Comparison of ENCODE assay signal across 19 cellular contexts in genomic region chr16:2767891-2768290, GRCh38. TPM values are rescaled to one million over a fixed set of nuclear protein-coding genes. Genes with fewer than 3 reads are reported as not detected.
A peak's percentile ranks its signal among the peaks of the same experiment; 100 is the strongest.
DNase-seq lines count a peak whose midpoint lies in the region; ATAC-seq and TF ChIP-seq lines count a peak whose summit lies in the region.
"Had no signal": no experiment of that assay in that cellular context is flagged by ENCODE, and none has a peak within 500 bp of the region (broad histone marks: within the 10 kb centered on the region; RNA-seq: fewer than 3 reads in every experiment).

No MANE protein-coding gene starts in this region.

- dilution Hi-C loops in IMR-90 (cut with HindIII; ENCODE audit: low sequenced_read_pairs, unreplicated experiment) = no loop called here

- no peak overlapping the region for H4K5ac ChIP-seq in IMR-90 (ENCODE audit: low read depth, low read length)

- H2AFZ ChIP-seq in IMR-90 (replicated peaks; ENCODE audit: low read length, poor library complexity) = peak overlapping the region; percentile 41
- H2AFZ ChIP-seq in osteoblast (ENCODE audit: low read length) = no peak overlapping the region

- H2BK5ac ChIP-seq in IMR-90 (ENCODE audit: low read depth, low read length, poor library complexity, severe bottlenecking) = no peak overlapping the region

- no peak overlapping the region for H4K91ac ChIP-seq in IMR-90 (ENCODE audit: insufficient read depth, low read depth, low read length)

- H3K9ac ChIP-seq in IMR-90 (ENCODE audit: low read depth, low read length) = no peak overlapping the region

- no peak overlapping the region for H3K4ac ChIP-seq in IMR-90 (ENCODE audit: low read depth, low read length)

- intact Hi-C loops in Calu3 (cut with micrococcal nuclease; ENCODE audit: unreplicated experiment) (no loop called here), IMR-90 (cut with micrococcal nuclease) (no loop called here), vagina (cut with DNase I) (no loop called here)

- H3K79me2 ChIP-seq in osteoblast (ENCODE audit: insufficient read depth, low read length) = peaks cover 96% of the 10 kb centered on the region

- H3K4me1 ChIP-seq in IMR-90 (ENCODE audit: control insufficient read depth, insufficient read depth, low read length) (peaks cover 1% of the 10 kb centered on the region; the same call in 1 of the 2 replicates), osteoblast (ENCODE audit: insufficient read depth, low read length) (peaks cover 3% of the 10 kb centered on the region), vagina (peaks cover 54% of the 10 kb centered on the region), HAP-1 (no peaks in the 10 kb centered on the region)

- no peak overlapping the region for H3K56ac ChIP-seq in IMR-90 (ENCODE audit: extremely low read depth, insufficient read depth, low read length)

- peaks cover 3% of the 10 kb centered on the region for H3K9me3 Mint-ChIP-seq in Calu3 (ENCODE audit: low read depth, unreplicated experiment)
- no peaks in the 10 kb centered on the region for H3K9me3 Mint-ChIP-seq in central memory CD8-positive, alpha-beta T cell

- H2AK5ac ChIP-seq in IMR-90 (ENCODE audit: low read depth, low read length) = no peak overlapping the region

- no peak overlapping the region for H3K23ac ChIP-seq in IMR-90 (ENCODE audit: low read depth, low read length)

- no peak overlapping the region for H3K4me3 ChIP-seq in IMR-90 (ENCODE audit: insufficient read depth, low read depth, low read length)
- no peak overlapping the region for H3K4me3 ChIP-seq in osteoblast (ENCODE audit: insufficient read depth, low read length)
- no peak overlapping the region for H3K4me3 ChIP-seq in vagina
- no peak overlapping the region for H3K4me3 ChIP-seq in HAP-1
- H3K4me3 ChIP-seq: lung, right atrium auricular region had no signal

- H3K4me1 Mint-ChIP-seq in Calu3 (ENCODE audit: low read depth, unreplicated experiment) = peaks cover 46% of the 10 kb centered on the region
- peaks cover 49% of the 10 kb centered on the region for H3K4me1 Mint-ChIP-seq in central memory CD8-positive, alpha-beta T cell

- H2BK20ac ChIP-seq in IMR-90 (ENCODE audit: low read depth, low read length) = no peak overlapping the region

- no peaks in the 10 kb centered on the region for H3K27me3 ChIP-seq in IMR-90 (ENCODE audit: control insufficient read depth, insufficient read depth, low read length)
- H3K27me3 ChIP-seq in osteoblast (ENCODE audit: insufficient read depth, low read length) = no peaks in the 10 kb centered on the region
- H3K27me3 ChIP-seq in vagina = no peaks in the 10 kb centered on the region
- no peaks in the 10 kb centered on the region for H3K27me3 ChIP-seq in HAP-1 (ENCODE audit: low read depth)
- H3K27me3 ChIP-seq: right atrium auricular region had no signal

- no peak for ATAC-seq in IMR-90 (ENCODE audit: low read depth)
- ATAC-seq in central memory CD8-positive, alpha-beta T cell (replicated peaks; ENCODE audit: extremely low read depth, poor library complexity, severe bottlenecking) = no peak
- no peak for ATAC-seq in GM21576 (IDR thresholded peaks at IDR 0.05; ENCODE audit: unreplicated experiment)

- in situ Hi-C loops in IMR-90 (cut with MboI; ENCODE audit: low sequenced_read_pairs) = no loop called here
- in situ Hi-C loops in HAP-1 (cut with MboI; ENCODE audit: low sequenced_read_pairs) = no loop called here

- no peak overlapping the region for H3K18ac ChIP-seq in IMR-90 (ENCODE audit: low read depth, low read length)

- POLR2A ChIA-PET in IMR-90 (lab: Charles Lee; ENCODE audit: unreplicated experiment) = no interaction called here

- H3K27ac ChIP-seq in IMR-90 (ENCODE audit: insufficient read depth, low read length) (no peak overlapping the region), osteoblast (ENCODE audit: low read depth, low read length) (peak overlapping the region; percentile 19), vagina (no peak overlapping the region)
- H3K27ac ChIP-seq: C4-2B, right atrium auricular region, WERI-Rb-1 had no signal

- peaks cover 4% of the 10 kb centered on the region for H3K9me1 ChIP-seq in IMR-90 (ENCODE audit: insufficient read depth, low read length)

- H4K8ac ChIP-seq in IMR-90 (ENCODE audit: low read depth in 2 of 2, low read length in 2 of 2) = no peak overlapping the region

- peaks cover 97% of the 10 kb centered on the region for H3K36me3 ChIP-seq in IMR-90 (ENCODE audit: control insufficient read depth, insufficient read depth, low read length)
- H3K36me3 ChIP-seq in osteoblast (ENCODE audit: insufficient read depth, low read length) = peaks cover 95% of the 10 kb centered on the region
- H3K36me3 ChIP-seq in vagina = peaks cover 7 to 92% of the 10 kb centered on the region in 2 donors
- H3K36me3 ChIP-seq in HAP-1 (replicated peaks) = peaks cover 97% of the 10 kb centered on the region

- no peak for TF ChIP-seq POLR2A in IMR-90 (IDR thresholded peaks at IDR 0.05; ENCODE audit: low read depth, low read length)
- TF ChIP-seq POLR2A in vagina (IDR thresholded peaks at IDR 0.05) = no peak

- H3K36me3 Mint-ChIP-seq in Calu3 (ENCODE audit: insufficient read depth, unreplicated experiment) = peaks cover 100% of the 10 kb centered on the region
- peaks cover 97% of the 10 kb centered on the region for H3K36me3 Mint-ChIP-seq in central memory CD8-positive, alpha-beta T cell (ENCODE audit: insufficient read depth)

- 100% methylated on average over 2 of the region's 14 CpGs; no CpG with 5 or more reads in 1 of the 2 experiments for WGBS in IMR-90 (ENCODE audit: extremely low coverage in 2 of 2, insufficient read length in 1 of 2), 2 experiments

- H4K20me1 ChIP-seq in IMR-90 (ENCODE audit: insufficient read depth, low read length) = peaks cover 97% of the 10 kb centered on the region
- H4K20me1 ChIP-seq in osteoblast (ENCODE audit: insufficient read depth, low read length) = peaks cover 90% of the 10 kb centered on the region

- H2AK9ac ChIP-seq in IMR-90 (replicated peaks; ENCODE audit: low read depth, low read length, poor library complexity) = peak overlapping the region; percentile 37

- no peak overlapping the region for H3K4me2 ChIP-seq in IMR-90 (ENCODE audit: low read depth, low read length)
- no peak overlapping the region for H3K4me2 ChIP-seq in osteoblast (ENCODE audit: insufficient read depth, low read length)

- H3K27ac Mint-ChIP-seq in Calu3 (ENCODE audit: unreplicated experiment) = peak overlapping the region; percentile 85
- H3K27ac Mint-ChIP-seq in central memory CD8-positive, alpha-beta T cell (ENCODE audit: low read depth) = peak overlapping the region; percentile 94

- DNase-seq in Calu3 (no peak), IMR-90 (no peak), osteoblast (ENCODE audit: insufficient read length, low spot score, missing footprints) (peak; percentile 71), vagina (ENCODE audit: extremely low spot score in 2 of 2) (no peak), HAP-1 (ENCODE audit: low spot score in 2 of 2) (no peak), AG20443 (ENCODE audit: low spot score) (no peak)
- no peak for DNase-seq in central memory CD8-positive, alpha-beta T cell (ENCODE audit: low spot score in 2 of 2)
- DNase-seq: activated gamma-delta T cell; H7; NCI-H69; stimulated activated CD4-positive, alpha-beta T cell treated with anti-CD3 and anti-CD28 coated beads, Interleukin-1b, Interleukin-23, amount 100 ng/mL, for 48 hours had no signal

- peaks cover 37 to 96% of the 10 kb centered on the region in 2 experiments for H3K79me1 ChIP-seq in IMR-90 (ENCODE audit: low read depth in 1 of 2, low read length in 2 of 2)

- no peak for TF ChIP-seq RAD21 in IMR-90 (IDR thresholded peaks at IDR 0.05; ENCODE audit: low read length)

- H2BK15ac ChIP-seq in IMR-90 (ENCODE audit: low read depth, low read length) = no peak overlapping the region

- CTCF ChIA-PET in Calu3 (lab: Charles Lee) (no interaction called here), IMR-90 (lab: Yijun Ruan, JAX) (no interaction called here)

- no peak overlapping the region for H2BK120ac ChIP-seq in IMR-90 (ENCODE audit: low read depth, low read length)

- H3K9me3 ChIP-seq in IMR-90 (ENCODE audit: control insufficient read depth, insufficient read depth, low read length) (no peaks in the 10 kb centered on the region; the same call in 1 of the 2 replicates), osteoblast (ENCODE audit: low read depth, low read length) (no peaks in the 10 kb centered on the region), vagina (no peaks in the 10 kb centered on the region), HAP-1 (no peaks in the 10 kb centered on the region)
- H3K9me3 ChIP-seq: right atrium auricular region had no signal

- no TSS peak for BruUV-seq in Calu3 (replicated peaks; lab: Mats Ljungman, UMichigan)
- BruUV-seq in IMR-90 (replicated peaks; lab: Mats Ljungman, UMichigan) = no TSS peak

- TF ChIP-seq CTCF in Calu3 (IDR thresholded peaks at IDR 0.05; ENCODE audit: unreplicated experiment) = no peak
- no peak for TF ChIP-seq CTCF in IMR-90 (conservative IDR thresholded peaks at IDR 0.05; ENCODE audit: low read depth, low read length)
- TF ChIP-seq CTCF in osteoblast (IDR thresholded peaks at IDR 0.05; ENCODE audit: extremely low read depth, low read depth, low read length) = no peak
- no peak for TF ChIP-seq CTCF in vagina (IDR thresholded peaks at IDR 0.05)

- H3K14ac ChIP-seq in IMR-90 (replicated peaks; ENCODE audit: low read depth, low read length) = no peak overlapping the region

- H3K27me3 Mint-ChIP-seq in Calu3 (ENCODE audit: unreplicated experiment) = no peaks in the 10 kb centered on the region
- H3K27me3 Mint-ChIP-seq in central memory CD8-positive, alpha-beta T cell = no peaks in the 10 kb centered on the region

- H3K4me3 Mint-ChIP-seq in Calu3 (ENCODE audit: low read depth, unreplicated experiment) = peak overlapping the region; percentile 46
- H3K4me3 Mint-ChIP-seq in central memory CD8-positive, alpha-beta T cell = peak overlapping the region; percentile 52
- H3K4me3 Mint-ChIP-seq: brain, nephron had no signal

RNA-seq across cellular contexts. Expression of gene ELOB, which starts 9.2 kb away (rescaled TPM):
- total RNA-seq in Calu3 (2022) = 269 TPM in 2 replicates
- total RNA-seq in IMR-90 (2012; rRNA removed) = 225 and 5,859 TPM in 2 replicates
- 442 and 481 TPM in 2 replicates for polyA plus RNA-seq in IMR-90 (2012; rRNA removed)
- polyA plus RNA-seq in IMR-90 (2012; cell fraction: cytosol; rRNA removed) = 442 and 479 TPM in 2 replicates
- 142 and 174 TPM in 2 replicates for polyA plus RNA-seq in IMR-90 (2012; cell fraction: nucleus; rRNA removed; ENCODE audit: low replicate concordance)
- total RNA-seq in osteoblast = 173 and 195 TPM in 2 replicates
- 530 TPM for total RNA-seq in vagina

RNA-seq across cellular contexts. Expression of gene SRRM2, which starts 15.5 kb away (rescaled TPM):
- total RNA-seq in Calu3 (2022) (870 and 905 TPM in 2 replicates), IMR-90 (2012; rRNA removed) (20.3 and 21.1 TPM in 2 replicates), osteoblast (56.8 and 62.2 TPM in 2 replicates), vagina (534 TPM)
- 300 and 301 TPM in 2 replicates for polyA plus RNA-seq in IMR-90 (2012; rRNA removed)
- polyA plus RNA-seq in IMR-90 (2012; cell fraction: cytosol; rRNA removed) = 57.1 and 150 TPM in 2 replicates
- 949 and 1,549 TPM in 2 replicates for polyA plus RNA-seq in IMR-90 (2012; cell fraction: nucleus; rRNA removed; ENCODE audit: low replicate concordance)

RNA-seq across cellular contexts. Expression of gene PRSS33, which starts 19.5 kb away (rescaled TPM):
- total RNA-seq in Calu3 (2022) (7.9 and 13.2 TPM in 2 replicates), IMR-90 (2012; rRNA removed) (not detected in 2 replicates), osteoblast (not detected in 2 replicates), vagina (not detected)
- polyA plus RNA-seq in IMR-90 (2012; rRNA removed) = not detected in 2 replicates
- polyA plus RNA-seq in IMR-90 (2012; cell fraction: cytosol; rRNA removed) = not detected in 2 replicates
- polyA plus RNA-seq in IMR-90 (2012; cell fraction: nucleus; rRNA removed; ENCODE audit: low replicate concordance) = not detected in 2 replicates
- total RNA-seq: H7, right atrium auricular region had no signal

RNA-seq across cellular contexts. Expression of gene PRSS41, which starts 30.4 kb away (rescaled TPM):
- total RNA-seq in Calu3 (2022) (not detected in 2 replicates), IMR-90 (2012; rRNA removed) (not detected in 2 replicates), osteoblast (not detected in 2 replicates), vagina (not detected)
- not detected in 2 replicates for polyA plus RNA-seq in IMR-90 (2012; rRNA removed)
- not detected in 2 replicates for polyA plus RNA-seq in IMR-90 (2012; cell fraction: cytosol; rRNA removed)
- not detected in 2 replicates for polyA plus RNA-seq in IMR-90 (2012; cell fraction: nucleus; rRNA removed; ENCODE audit: low replicate concordance)
- total RNA-seq: H7, lung, right atrium auricular region, temporal lobe had no signal
- polyA plus RNA-seq: lung had no signal

RNA-seq across cellular contexts. Expression of gene PRSS27, which starts 47.9 kb away (rescaled TPM):
- 2.0 and 2.4 TPM in 2 replicates for total RNA-seq in Calu3 (2022)
- total RNA-seq in IMR-90 (2012; rRNA removed) = under 0.01 TPM in 2 replicates
- 0.58 and 0.83 TPM in 2 replicates for polyA plus RNA-seq in IMR-90 (2012; rRNA removed)
- polyA plus RNA-seq in IMR-90 (2012; cell fraction: cytosol; rRNA removed) = 0.86 and 1.1 TPM in 2 replicates
- 2.5 and 3.2 TPM in 2 replicates for polyA plus RNA-seq in IMR-90 (2012; cell fraction: nucleus; rRNA removed; ENCODE audit: low replicate concordance)
- total RNA-seq in osteoblast = 1.5 and 2.5 TPM in 2 replicates
- total RNA-seq in vagina = 61.6 TPM
